18 cellular contexts compared by ENCODE assay signal in genomic region chr13:44508562-44509062, GRCh38.
"Had no signal": no experiment of that assay in that cellular context is flagged by ENCODE, and none has a peak within 500 bp of the region (broad histone marks: within the 10 kb centered on the region; RNA-seq: fewer than 3 reads in every experiment).

No MANE protein-coding gene starts in this region.

- H3K4me3 Mint-ChIP-seq: activated CD4-positive, alpha-beta T cell treated with anti-CD3 and anti-CD28 coated beads, Interleukin-2, amount 10 ng/mL, durations not matched to agents 7 days and 5 days; activated naive CD4-positive, alpha-beta T cell treated with anti-CD3 and anti-CD28 coated beads, Interleukin-2, amount 10 ng/mL, durations not matched to agents 7 days and 5 days; activated naive CD8-positive, alpha-beta T cell treated with anti-CD3 and anti-CD28 coated beads, Interleukin-2, amount 50 U/mL, for 24 hours; activated T-cell treated with anti-CD3 and anti-CD28 coated beads, Interleukin-2, amount 50 U/mL, for 4 hours; central memory CD8-positive, alpha-beta T cell; naive B cell; stimulated activated effector memory CD8-positive, alpha-beta T cell treated with anti-CD3 and anti-CD28 coated beads, Interleukin-12 subunit alpha, Interleukin-12 subunit beta, amount 100 ng/mL, for 72 hours had no signal

- H3K27ac Mint-ChIP-seq: activated CD4-positive, alpha-beta T cell treated with anti-CD3 and anti-CD28 coated beads, Interleukin-2, amount 10 ng/mL, durations not matched to agents 7 days and 5 days; activated naive CD4-positive, alpha-beta T cell treated with anti-CD3 and anti-CD28 coated beads, Interleukin-2, amount 10 ng/mL, durations not matched to agents 7 days and 5 days; activated naive CD8-positive, alpha-beta T cell treated with anti-CD3 and anti-CD28 coated beads, Interleukin-2, amount 50 U/mL, for 24 hours; naive B cell; stimulated activated effector memory CD8-positive, alpha-beta T cell treated with anti-CD3 and anti-CD28 coated beads, Interleukin-12 subunit alpha, Interleukin-12 subunit beta, amount 100 ng/mL, for 72 hours had no signal

- H3K4me3 ChIP-seq: colonic mucosa, left ventricle myocardium inferior, pancreas had no signal

- ATAC-seq: activated naive CD8-positive, alpha-beta T cell treated with anti-CD3 and anti-CD28 coated beads, Interleukin-2, amount 50 U/mL, for 24 hours; activated T-cell treated with anti-CD3 and anti-CD28 coated beads, Interleukin-2, amount 50 U/mL, for 4 hours; pancreas; sciatic nerve; stimulated activated effector memory CD8-positive, alpha-beta T cell treated with anti-CD3 and anti-CD28 coated beads, Interleukin-12 subunit alpha, Interleukin-12 subunit beta, amount 100 ng/mL, for 72 hours had no signal

- H3K9me3 ChIP-seq: colonic mucosa, left ventricle myocardium inferior, neutrophil, pancreas had no signal

- H3K27me3 ChIP-seq: colonic mucosa, neutrophil, pancreas had no signal

- H3K4me1 ChIP-seq: colonic mucosa, pancreas had no signal

- H3K36me3 ChIP-seq: colonic mucosa, neutrophil, pancreas had no signal

- H3K27me3 Mint-ChIP-seq: activated CD4-positive, alpha-beta T cell treated with anti-CD3 and anti-CD28 coated beads, Interleukin-2, amount 10 ng/mL, durations not matched to agents 7 days and 5 days; activated naive CD8-positive, alpha-beta T cell treated with anti-CD3 and anti-CD28 coated beads, Interleukin-2, amount 50 U/mL, for 24 hours; central memory CD8-positive, alpha-beta T cell; naive B cell had no signal

- H3K36me3 Mint-ChIP-seq: activated naive CD4-positive, alpha-beta T cell treated with anti-CD3 and anti-CD28 coated beads, Interleukin-2, amount 10 ng/mL, durations not matched to agents 7 days and 5 days; stimulated activated effector memory CD8-positive, alpha-beta T cell treated with anti-CD3 and anti-CD28 coated beads, Interleukin-12 subunit alpha, Interleukin-12 subunit beta, amount 100 ng/mL, for 72 hours had no signal

- H3K9me3 Mint-ChIP-seq: activated CD4-positive, alpha-beta T cell treated with anti-CD3 and anti-CD28 coated beads, Interleukin-2, amount 10 ng/mL, durations not matched to agents 7 days and 5 days; activated naive CD4-positive, alpha-beta T cell treated with anti-CD3 and anti-CD28 coated beads, Interleukin-2, amount 10 ng/mL, durations not matched to agents 7 days and 5 days; activated naive CD8-positive, alpha-beta T cell treated with anti-CD3 and anti-CD28 coated beads, Interleukin-2, amount 50 U/mL, for 24 hours; activated T-cell treated with anti-CD3 and anti-CD28 coated beads, Interleukin-2, amount 50 U/mL, for 4 hours; central memory CD8-positive, alpha-beta T cell; stimulated activated effector memory CD8-positive, alpha-beta T cell treated with anti-CD3 and anti-CD28 coated beads, Interleukin-12 subunit alpha, Interleukin-12 subunit beta, amount 100 ng/mL, for 72 hours had no signal

- DNase-seq: activated CD4-positive, alpha-beta T cell treated with anti-CD3 and anti-CD28 coated beads, Interleukin-2, amount 10 ng/mL, durations not matched to agents 7 days and 5 days; activated CD8-positive, alpha-beta memory T cell treated with anti-CD3 and anti-CD28 coated beads, Interleukin-2, amount 50 U/mL, for 4 hours; activated effector memory CD4-positive, alpha-beta T cell treated with Interleukin-2 at 50 U/mL for 16 hours; activated naive CD4-positive, alpha-beta T cell treated with anti-CD3 and anti-CD28 coated beads, Interleukin-2, amount 10 ng/mL, durations not matched to agents 7 days and 5 days; activated naive CD8-positive, alpha-beta T cell treated with anti-CD3 and anti-CD28 coated beads, Interleukin-2, amount 50 U/mL, for 24 hours; activated T-cell treated with anti-CD3 and anti-CD28 coated beads, Interleukin-2, amount 50 U/mL, for 4 hours; anterior cingulate cortex; colonic mucosa; foreskin melanocyte; left ventricle myocardium inferior; naive B cell; pancreas; stimulated activated CD4-positive, alpha-beta T cell treated with anti-CD3 and anti-CD28 coated beads, Interleukin-4, amount 100 ng/mL, for 24 hours; T-helper 2 cell had no signal

- H3K4me1 Mint-ChIP-seq: activated CD4-positive, alpha-beta T cell treated with anti-CD3 and anti-CD28 coated beads, Interleukin-2, amount 10 ng/mL, durations not matched to agents 7 days and 5 days; activated naive CD4-positive, alpha-beta T cell treated with anti-CD3 and anti-CD28 coated beads, Interleukin-2, amount 10 ng/mL, durations not matched to agents 7 days and 5 days; naive B cell; stimulated activated effector memory CD8-positive, alpha-beta T cell treated with anti-CD3 and anti-CD28 coated beads, Interleukin-12 subunit alpha, Interleukin-12 subunit beta, amount 100 ng/mL, for 72 hours had no signal

- H3K27ac ChIP-seq: colonic mucosa, left ventricle myocardium inferior, neutrophil, pancreas had no signal
